Comparison of ENCODE assay signal across 7 cellular contexts in the genomic region with DNA sequence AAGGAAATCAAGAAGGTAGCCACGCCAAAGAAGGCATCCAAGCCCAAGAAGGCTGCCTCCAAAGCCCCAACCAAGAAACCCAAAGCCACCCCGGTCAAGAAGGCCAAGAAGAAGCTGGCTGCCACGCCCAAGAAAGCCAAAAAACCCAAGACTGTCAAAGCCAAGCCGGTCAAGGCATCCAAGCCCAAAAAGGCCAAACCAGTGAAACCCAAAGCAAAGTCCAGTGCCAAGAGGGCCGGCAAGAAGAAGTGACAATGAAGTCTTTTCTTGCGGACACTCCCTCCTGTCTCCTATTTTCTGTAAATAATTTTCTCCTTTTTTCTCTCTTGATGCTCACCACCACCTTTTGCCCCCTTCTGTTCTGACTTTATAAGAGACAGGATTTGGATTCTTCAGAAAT. TPM values are rescaled to one million over a fixed set of nuclear protein-coding genes. Genes with fewer than 3 reads are reported as not detected.
A peak's percentile ranks its signal among the peaks of the same experiment; 100 is the strongest.
DNase-seq lines count a peak whose midpoint lies in the region; ATAC-seq and TF ChIP-seq lines count a peak whose summit lies in the region.
"Had no signal": no experiment of that assay in that cellular context is flagged by ENCODE, and none has a peak within 500 bp of the region (broad histone marks: within the 10 kb centered on the region; RNA-seq: fewer than 3 reads in every experiment).

No MANE protein-coding gene starts in this region.

- H3K27me3 ChIP-seq in GM23338 (ENCODE audit: insufficient read depth) (peaks cover 70% of the 10 kb centered on the region), breast epithelium (no peaks in the 10 kb centered on the region)

- TF ChIP-seq CTCF in GM23338 (conservative IDR thresholded peaks at IDR 0.05; ENCODE audit: low read depth in 2 of 2) (no peak), breast epithelium (IDR thresholded peaks at IDR 0.05) (no peak), nephron progenitor cell (IDR thresholded peaks at IDR 0.05) (no peak)

- peak overlapping the region; percentile 100 for H3K4me2 ChIP-seq in GM23338

- ATAC-seq in GM23338 (no peak), GM18517 (IDR thresholded peaks at IDR 0.05; ENCODE audit: unreplicated experiment) (no peak)

- 0 out of 2 replicates have a peak, but pooled peaks cover 6% of the 10 kb centered on the region for H3K79me2 ChIP-seq in GM23338 (replicated peaks; ENCODE audit: insufficient read depth)

- no peaks in the 10 kb centered on the region for H3K9me3 ChIP-seq in breast epithelium

- intact Hi-C loops in breast epithelium (cut with DNase I; ENCODE audit: low total_unique reads), result no loop called here

- H3K4me3 ChIP-seq in GM23338 (peak overlapping the region; percentile 86), breast epithelium (peak overlapping the region; percentile 58 to 78 (median 69))

- H3K27me3 Mint-ChIP-seq in GM23338 (ENCODE audit: insufficient read depth, low read depth, poor library complexity), result peaks cover 59% of the 10 kb centered on the region
- peaks cover 18% of the 10 kb centered on the region for H3K27me3 Mint-ChIP-seq in nephron progenitor cell (ENCODE audit: low read depth, poor library complexity)

- no peaks in the 10 kb centered on the region for H3K36me3 ChIP-seq in GM23338 (ENCODE audit: insufficient read depth)
- H3K36me3 ChIP-seq in breast epithelium, result no peaks in the 10 kb centered on the region

- peaks cover 20% of the 10 kb centered on the region for H3F3A ChIP-seq in GM23338 (replicated peaks; ENCODE audit: low read depth)

- H3K9me3 Mint-ChIP-seq in GM23338 (no peaks in the 10 kb centered on the region; the same call in 2 of the 3 replicates), nephron progenitor cell (no peaks in the 10 kb centered on the region)
- H3K9me3 Mint-ChIP-seq: memory B cell had no signal

- peaks cover 25% of the 10 kb centered on the region for H3K4me1 ChIP-seq in GM23338 (ENCODE audit: insufficient read depth)
- peaks cover 4 to 12% of the 10 kb centered on the region in 2 donors for H3K4me1 ChIP-seq in breast epithelium

- H3K27ac Mint-ChIP-seq in GM23338, result no peak overlapping the region
- H3K27ac Mint-ChIP-seq in nephron progenitor cell, result peak overlapping the region; percentile 82
- H3K27ac Mint-ChIP-seq: memory B cell had no signal

- no peak overlapping the region for H2AFZ ChIP-seq in GM23338

- H3K27ac ChIP-seq in GM23338 (ENCODE audit: low read depth) (no peak overlapping the region), breast epithelium (peak overlapping the region; percentile 94 to 98)

- H3K4me3 Mint-ChIP-seq in GM23338 (peak overlapping the region; percentile 89), nephron progenitor cell (peak overlapping the region; percentile 98)

- DNase-seq in GM23338 (ENCODE audit: low spot score) (no peak), breast epithelium (ENCODE audit: low spot score in 2 of 2) (no peak), nephron progenitor cell (no peak), H4 (ENCODE audit: low spot score) (no peak), SKM-1 treated with dmso at 0.1 percent for 144 hours (lab: John Stamatoyannopoulos, UW; ENCODE audit: unreplicated experiment) (no peak)

- peaks cover 28% of the 10 kb centered on the region for H3K4me1 Mint-ChIP-seq in GM23338
- H3K4me1 Mint-ChIP-seq in nephron progenitor cell, result peaks cover 52% of the 10 kb centered on the region

- no peaks in the 10 kb centered on the region; the same call in 1 of the 2 replicates for H4K20me1 ChIP-seq in GM23338 (replicated peaks; ENCODE audit: insufficient read depth)

- no peaks in the 10 kb centered on the region for H3K36me3 Mint-ChIP-seq in GM23338 (ENCODE audit: low read depth)
- H3K36me3 Mint-ChIP-seq in nephron progenitor cell (ENCODE audit: low read depth), result peaks cover 6% of the 10 kb centered on the region
- H3K36me3 Mint-ChIP-seq: memory B cell had no signal

- TF ChIP-seq POLR2A in breast epithelium (IDR thresholded peaks at IDR 0.05), result no peak

- H3K9me2 ChIP-seq in GM23338 (ENCODE audit: insufficient read depth), result no peaks in the 10 kb centered on the region

TF ChIP-seq in GM23338, 12 proteins besides CTCF, POLR2A, EP300 and RAD21:
- TF ChIP-seq, protein P1, sequence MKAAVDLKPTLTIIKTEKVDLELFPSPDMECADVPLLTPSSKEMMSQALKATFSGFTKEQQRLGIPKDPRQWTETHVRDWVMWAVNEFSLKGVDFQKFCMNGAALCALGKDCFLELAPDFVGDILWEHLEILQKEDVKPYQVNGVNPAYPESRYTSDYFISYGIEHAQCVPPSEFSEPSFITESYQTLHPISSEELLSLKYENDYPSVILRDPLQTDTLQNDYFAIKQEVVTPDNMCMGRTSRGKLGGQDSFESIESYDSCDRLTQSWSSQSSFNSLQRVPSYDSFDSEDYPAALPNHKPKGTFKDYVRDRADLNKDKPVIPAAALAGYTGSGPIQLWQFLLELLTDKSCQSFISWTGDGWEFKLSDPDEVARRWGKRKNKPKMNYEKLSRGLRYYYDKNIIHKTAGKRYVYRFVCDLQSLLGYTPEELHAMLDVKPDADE (IDR thresholded peaks at IDR 0.05), result no peak

RNA-seq across cellular contexts. Expression of a gene that starts 1.9 kb away (rescaled TPM):
- total RNA-seq in GM23338 (2014; rRNA removed; shearing (Covaris generic)), result 61.3 and 87.3 TPM in 2 replicates
- polyA plus RNA-seq in GM23338 (2016; fragmentation: Nextera tagmentation; extraction: Ambion mirVana), result 36.8 and 39.1 TPM in 2 replicates
- 10 to 100 TPM; 17.3 to 23.7 (median 21.6) TPM for total RNA-seq in breast epithelium
- 11.5 and 14.3 TPM in 2 replicates for total RNA-seq in H4 (2014; rRNA removed; shearing (Covaris generic))

RNA-seq across cellular contexts. Expression of a gene that starts 17.3 kb away (rescaled TPM):
- total RNA-seq in GM23338 (2014; rRNA removed; shearing (Covaris generic)), result 0.23 and 0.63 TPM in 2 replicates
- 0.36 TPM in 1 of 2 replicates, not detected in the other for polyA plus RNA-seq in GM23338 (2016; fragmentation: Nextera tagmentation; extraction: Ambion mirVana)
- total RNA-seq in breast epithelium, result under 1 TPM in 1 of 3 donors, not detected in 2; 0.44 TPM
- total RNA-seq in H4 (2014; rRNA removed; shearing (Covaris generic)), result not detected in 2 replicates

RNA-seq across cellular contexts. Expression of a gene that starts 38.3 kb away (rescaled TPM):
- 13.0 and 13.6 TPM in 2 replicates for total RNA-seq in GM23338 (2014; rRNA removed; shearing (Covaris generic))
- polyA plus RNA-seq in GM23338 (2016; fragmentation: Nextera tagmentation; extraction: Ambion mirVana), result 14.0 and 14.1 TPM in 2 replicates
- 10 to 100 TPM; 27.5 to 41.3 (median 34.9) TPM for total RNA-seq in breast epithelium
- 18.3 and 19.5 TPM in 2 replicates for total RNA-seq in H4 (2014; rRNA removed; shearing (Covaris generic))

RNA-seq across cellular contexts. Expression of a gene that starts 43.3 kb away (rescaled TPM):
- 420 and 459 TPM in 2 replicates for total RNA-seq in GM23338 (2014; rRNA removed; shearing (Covaris generic))
- polyA plus RNA-seq in GM23338 (2016; fragmentation: Nextera tagmentation; extraction: Ambion mirVana), result 430 and 466 TPM in 2 replicates
- total RNA-seq in breast epithelium, result 100 to 1,000 TPM; 471 to 569 (median 490) TPM
- total RNA-seq in H4 (2014; rRNA removed; shearing (Covaris generic)), result 478 and 514 TPM in 2 replicates
